Comparison of ENCODE assay signal across 8 cellular contexts in genomic region chr16:75566040-75566888, GRCh38. TPM values are rescaled to one million over a fixed set of nuclear protein-coding genes. Genes with fewer than 3 reads are reported as not detected.
DNase-seq lines count a peak whose midpoint lies in the region; ATAC-seq, FAIRE-seq and TF ChIP-seq lines count a peak whose summit lies in the region.

Gene GABARAPL2, plus strand, starts transcription at chr16:75566379. Its CDS starts 108 bp downstream, at chr16:75566487.

- peaks cover 5% of the 10 kb centered on the region for H3K36me3 ChIP-seq in mammary epithelial cell (ENCODE audit: insufficient read depth, low read length)
- H3K36me3 ChIP-seq in smooth muscle cell (ENCODE audit: low read depth), result no peaks in the 10 kb centered on the region

- H3K9me3 Mint-ChIP-seq in WTC11, result no peaks in the 10 kb centered on the region

- intact Hi-C loops in mammary epithelial cell (cut with micrococcal nuclease), result loop anchor here (5.0 kb wide), 4 partner anchors 81 to 259 kb away; partner anchors contain the start of genes KARS1 and TERF2IP

- ATAC-seq in A549, result peak; percentile 87 to 91
- ATAC-seq in GM18870 (IDR thresholded peaks at IDR 0.05; ENCODE audit: unreplicated experiment), result peak; percentile 65
- ATAC-seq in HG03108 (IDR thresholded peaks at IDR 0.05; ENCODE audit: unreplicated experiment), result peak; percentile 65
- ATAC-seq in WTC11, result peak; percentile 78

- peak; percentile 61 for TF ChIP-seq POLR2A in A549 (IDR thresholded peaks at IDR 0.05; ENCODE audit: low read length)

- H3K9me3 ChIP-seq in A549 (no peaks in the 10 kb centered on the region), mammary epithelial cell (replicated peaks; ENCODE audit: insufficient read depth, low read length) (no peaks in the 10 kb centered on the region), smooth muscle cell (replicated peaks; ENCODE audit: low read depth) (no peaks in the 10 kb centered on the region)

- peak within 1 kb of the TSS; percentile 97 for H3K27ac Mint-ChIP-seq in WTC11

- no TSS peak for BruUV-seq in mammary epithelial cell (replicated peaks; lab: Mats Ljungman, UMichigan)

- H3K4me3 Mint-ChIP-seq in WTC11, result peak within 1 kb of the TSS; percentile 100

- DNase-seq in A549 (ENCODE audit: low read depth in 1 of 2, low spot score in 1 of 2) (peak; percentile 74 to 76), NCI-H2227 (lab: John Stamatoyannopoulos, UW; ENCODE audit: unreplicated experiment) (peak; percentile 91), WTC11 (ENCODE audit: low spot score) (peak; percentile 95), mammary epithelial cell (peak; percentile 70), iPS-NIHi7 (ENCODE audit: extremely low spot score) (peak; percentile 93), smooth muscle cell (lab: John Stamatoyannopoulos, UW; ENCODE audit: unreplicated experiment) (peak; percentile 76)

- peaks cover 35% of the 10 kb centered on the region for H3K4me1 Mint-ChIP-seq in WTC11

- peak within 1 kb of the TSS; percentile 79 to 92 for H3K27ac ChIP-seq in A549
- H3K27ac ChIP-seq in mammary epithelial cell (ENCODE audit: insufficient read depth, low read depth, low read length), result peak within 1 kb of the TSS; percentile 69
- peak within 1 kb of the TSS; percentile 87 for H3K27ac ChIP-seq in smooth muscle cell (ENCODE audit: low read depth)

- H4K20me1 ChIP-seq in mammary epithelial cell (ENCODE audit: insufficient read depth, low read length), result no peaks in the 10 kb centered on the region
- peaks cover 49% of the 10 kb centered on the region for H4K20me1 ChIP-seq in smooth muscle cell (ENCODE audit: low read depth)

- in situ Hi-C loops in mammary epithelial cell (cut with MboI; ENCODE audit: low sequenced_read_pairs in 2 of 2), result no loop called here

- no peak for TF ChIP-seq EP300 in A549 (IDR thresholded peaks at IDR 0.05)

- H3F3A ChIP-seq in smooth muscle cell (ENCODE audit: low read depth), result peaks cover 6% of the 10 kb centered on the region

- H3K79me2 ChIP-seq in mammary epithelial cell (ENCODE audit: insufficient read depth, low read length) (peaks cover 23% of the 10 kb centered on the region), smooth muscle cell (ENCODE audit: low read depth) (peaks cover 44% of the 10 kb centered on the region)

- no peak for TF ChIP-seq RAD21 in A549 (conservative IDR thresholded peaks at IDR 0.05 in 1 of 2, IDR thresholded peaks at IDR 0.05 in 1 of 2)

- peaks cover 15% of the 10 kb centered on the region for H3K4me1 ChIP-seq in A549
- H3K4me1 ChIP-seq in mammary epithelial cell (ENCODE audit: insufficient read depth, low read length), result peaks cover 11% of the 10 kb centered on the region
- H3K4me1 ChIP-seq in smooth muscle cell (ENCODE audit: low read depth), result peaks cover 9% of the 10 kb centered on the region

- POLR2A ChIA-PET in A549 (lab: Yijun Ruan, JAX), result interaction anchor here (1.4 to 2.8 kb wide), 3 partner anchors 11 to 81 kb away, joined by 4 to 15 read pairs (median 4); partner anchors contain the start of genes ADAT1, KARS1, TERF2IP and TMEM231
- POLR2A ChIA-PET in WTC11 (lab: Charles Lee), result interaction anchor here (1.0 to 1.7 kb wide), 2 partner anchors 49 to 71 kb away, joined by 4 to 5 read pairs; partner anchors contain the start of gene CHST6

- FAIRE-seq in A549 (lab: Jason Lieb, UNC), result no peak

- H3K9ac ChIP-seq in mammary epithelial cell (ENCODE audit: insufficient read depth, low read length) (peak within 1 kb of the TSS; percentile 71), smooth muscle cell (ENCODE audit: low read depth) (peak within 1 kb of the TSS; percentile 97)

- no peak for TF ChIP-seq CTCF in A549 (IDR thresholded peaks at IDR 0.05)
- TF ChIP-seq CTCF in WTC11 (IDR thresholded peaks at IDR 0.05), result no peak
- TF ChIP-seq CTCF in mammary epithelial cell (conservative IDR thresholded peaks at IDR 0.05 in 1 of 2, IDR thresholded peaks at IDR 0.05 in 1 of 2; ENCODE audit: extremely low read depth in 1 of 2, insufficient read depth in 1 of 2, low read depth in 1 of 2, low read length in 2 of 2), result no peak
- no peak for TF ChIP-seq CTCF in smooth muscle cell (IDR thresholded peaks at IDR 0.05; ENCODE audit: borderline replicate concordance, insufficient read depth, poor library complexity, severe bottlenecking)

- H3K27me3 ChIP-seq in mammary epithelial cell (ENCODE audit: insufficient read depth, low read length) (no peaks in the 10 kb centered on the region), smooth muscle cell (ENCODE audit: low read depth) (no peaks in the 10 kb centered on the region)

- H2AFZ ChIP-seq in mammary epithelial cell (ENCODE audit: low read depth, low read length) (peak within 1 kb of the TSS; percentile 97), smooth muscle cell (ENCODE audit: low read depth) (peak within 1 kb of the TSS; percentile 84)

- 3% methylated on average over 20 of the region's 84 CpGs for WGBS in A549 (ENCODE audit: missing lambda C conversion rate)
- under 1% methylated on average over 27 of the region's 84 CpGs for WGBS in mammary epithelial cell (ENCODE audit: low coverage, missing lambda C conversion rate)
- WGBS in smooth muscle cell (ENCODE audit: low lambda C conversion rate), result 0% methylated on average over 40 of the region's 84 CpGs

- H3K4me2 ChIP-seq in A549 (peak within 1 kb of the TSS; percentile 99), mammary epithelial cell (ENCODE audit: insufficient read depth, low read depth, low read length) (peak within 1 kb of the TSS; percentile 81), smooth muscle cell (peak within 1 kb of the TSS; percentile 100)

- CTCF ChIA-PET in A549 (lab: Yijun Ruan, JAX), result interaction anchor here (1.0 to 1.5 kb wide), 5 partner anchors 15 to 94 kb away, joined by 3 to 8 read pairs (median 4); no protein-coding TSS in a partner anchor
- CTCF ChIA-PET in WTC11 (lab: Charles Lee), result interaction anchor here (0.7 to 3.5 kb wide), 9 partner anchors 16 to 101 kb away, joined by 3 to 20 read pairs (median 4); partner anchors contain the start of genes ADAT1 and CHST6
- CTCF ChIA-PET in mammary epithelial cell (lab: Charles Lee; ENCODE audit: low non-redundant PET), result interaction anchor here (0.6 kb wide), 1 partner anchor 11 kb away, joined by 3 read pairs; no protein-coding TSS in a partner anchor

- peaks cover 19% of the 10 kb centered on the region; the same call in 1 of the 2 replicates for H3K36me3 Mint-ChIP-seq in WTC11

- peak within 1 kb of the TSS; percentile 76 for H3K4me3 ChIP-seq in A549
- H3K4me3 ChIP-seq in mammary epithelial cell (replicated peaks in 1 of 3; ENCODE audit: insufficient read depth in 1 of 3, low read depth in 2 of 3, low read length in 3 of 3), result peak within 1 kb of the TSS; percentile 73 to 87 (median 78)
- peak within 1 kb of the TSS; percentile 95 for H3K4me3 ChIP-seq in smooth muscle cell

- H3K27me3 Mint-ChIP-seq in WTC11 (ENCODE audit: low read depth), result no peaks in the 10 kb centered on the region

- dilution Hi-C loops in mammary epithelial cell (cut with HindIII; ENCODE audit: low sequenced_read_pairs), result no loop called here

TF ChIP-seq in A549, 52 proteins besides CTCF, POLR2A, EP300 and RAD21 (continues in another document):
- peak; percentile 79 for TF ChIP-seq PHF8 (IDR thresholded peaks at IDR 0.05; ENCODE audit: borderline replicate concordance, low read depth)
- TF ChIP-seq BCL3 (IDR thresholded peaks at IDR 0.05), result 0 out of 3 replicates have a peak, but pooled peaks have one; percentile 9
- no peak for TF ChIP-seq RARB (CRISPR knock-in tag; IDR thresholded peaks at IDR 0.05)
- peak in 1 of 2 experiments; percentile 63; a peak in 2 of 5 replicates for TF ChIP-seq JUN (IDR thresholded peaks at IDR 0.05)
- TF ChIP-seq RCOR1 (IDR thresholded peaks at IDR 0.05; ENCODE audit: low read depth, low read length), result no peak
- no peak for TF ChIP-seq CBX2 (IDR thresholded peaks at IDR 0.05; ENCODE audit: borderline replicate concordance, low read depth)

TF ChIP-seq in WTC11, 78 proteins besides CTCF, POLR2A, EP300 and RAD21 (continues in another document):
- 0 out of 2 replicates have a peak, but pooled peaks have one; percentile 47 for TF ChIP-seq ZBTB43 (CRISPR knock-in tag; IDR thresholded peaks at IDR 0.05)
- TF ChIP-seq TEAD1 (CRISPR knock-in tag; IDR thresholded peaks at IDR 0.05), result peak; percentile 26; the same call in 1 of the 2 replicates
- TF ChIP-seq ZNF263 (CRISPR knock-in tag; IDR thresholded peaks at IDR 0.05; ENCODE audit: low read depth), result no peak
- TF ChIP-seq TP53 (CRISPR knock-in tag; IDR thresholded peaks at IDR 0.05), result no peak
- no peak for TF ChIP-seq ZNF423 (CRISPR knock-in tag; IDR thresholded peaks at IDR 0.05)
- no peak for TF ChIP-seq EMX1 (CRISPR knock-in tag; IDR thresholded peaks at IDR 0.05)

RNA-seq across cellular contexts. Expression of gene GABARAPL2, which starts in this region (rescaled TPM):
- polyA plus RNA-seq in A549 (2011; rRNA removed), result 80.6 and 84.8 TPM in 2 replicates
- 47.7 and 55.2 TPM in 2 replicates for polyA plus RNA-seq in A549 (2012; cell fraction: cytosol; rRNA removed)
- 21.9 and 24.6 TPM in 2 replicates for polyA plus RNA-seq in A549 (2012; cell fraction: nucleus; rRNA removed)
- 97.7 to 108 TPM (median 107 TPM) in 3 replicates for polyA plus RNA-seq in A549 (2017; fragmentation: RNase III; extraction: RNeasy Plus Mini Kit Qiagen cat#74134 plus additional on column Dnase treatment)
- polyA minus RNA-seq in A549 (2011; rRNA and poly(A)+ RNA removed), result 14.3 and 15.9 TPM in 2 replicates
- total RNA-seq in WTC11 (2021), result 60.8 to 63.7 TPM (median 62.7 TPM) in 3 replicates
- total RNA-seq in mammary epithelial cell, result 10 to 100 TPM; 41.2 to 63.2 TPM
- polyA plus RNA-seq in mammary epithelial cell, result 76.8 TPM
- polyA minus RNA-seq in mammary epithelial cell, result 49.6 TPM
- total RNA-seq in smooth muscle cell, result 89.9 and 90.6 TPM in 2 replicates
- polyA plus RNA-seq in smooth muscle cell, result 172 and 189 TPM in 2 replicates

Comparison
In these comparisons a context has a peak if more than half of its experiments do, and no peak if none do; other contexts are left out.
1. Peak in every context shown above with its lines: DNase-seq, ATAC-seq, H3K4me3 ChIP-seq and H3K27ac ChIP-seq.